In the genomic region with DNA sequence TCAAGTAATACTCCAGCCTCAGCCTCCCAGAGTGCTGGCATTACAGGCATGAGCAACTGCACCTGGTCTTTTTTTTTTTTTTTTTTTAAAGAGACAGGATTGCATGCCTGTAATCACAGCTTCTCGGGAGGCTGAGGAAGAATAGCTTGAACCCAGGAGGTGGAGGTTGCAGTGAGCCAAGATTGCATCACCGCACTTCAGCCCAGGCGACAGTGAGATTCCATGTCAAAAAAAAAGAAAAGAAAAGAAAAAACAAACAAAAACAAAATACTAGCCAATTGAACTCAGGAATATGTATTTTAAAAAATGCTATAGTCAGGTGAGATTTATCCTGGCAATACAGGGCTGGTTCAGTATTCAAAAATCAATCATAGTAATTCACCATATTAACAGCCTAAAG, we compare ENCODE assay signal across 2 cellular contexts.
A peak's percentile ranks its signal among the peaks of the same experiment; 100 is the strongest.
TF ChIP-seq lines count a peak whose summit lies in the region.

No MANE protein-coding gene starts in this region.

TF ChIP-seq in IMR-90, 13 proteins besides CTCF, POLR2A, EP300 and RAD21:
- TF ChIP-seq SMC3 (IDR thresholded peaks at IDR 0.05; ENCODE audit: low read depth, low read length) (no peak), CEBPB (IDR thresholded peaks at IDR 0.05; ENCODE audit: low read depth, low read length) (peak; percentile 32; the same call in 1 of the 2 replicates), FOS (IDR thresholded peaks at IDR 0.05; ENCODE audit: low read depth, low read length) (no peak), MXI1 (IDR thresholded peaks at IDR 0.05; ENCODE audit: borderline replicate concordance, low read depth, low read length) (no peak), MAZ (IDR thresholded peaks at IDR 0.05; ENCODE audit: borderline replicate concordance, low read depth, low read length) (no peak), CHD1 (IDR thresholded peaks at IDR 0.05; ENCODE audit: low read depth, low read length) (no peak), MAFK (IDR thresholded peaks at IDR 0.05; ENCODE audit: low read depth, low read length) (no peak), RCOR1 (IDR thresholded peaks at IDR 0.05; ENCODE audit: insufficient replicate concordance, low read length) (no peak)
- TF ChIP-seq, protein P1, sequence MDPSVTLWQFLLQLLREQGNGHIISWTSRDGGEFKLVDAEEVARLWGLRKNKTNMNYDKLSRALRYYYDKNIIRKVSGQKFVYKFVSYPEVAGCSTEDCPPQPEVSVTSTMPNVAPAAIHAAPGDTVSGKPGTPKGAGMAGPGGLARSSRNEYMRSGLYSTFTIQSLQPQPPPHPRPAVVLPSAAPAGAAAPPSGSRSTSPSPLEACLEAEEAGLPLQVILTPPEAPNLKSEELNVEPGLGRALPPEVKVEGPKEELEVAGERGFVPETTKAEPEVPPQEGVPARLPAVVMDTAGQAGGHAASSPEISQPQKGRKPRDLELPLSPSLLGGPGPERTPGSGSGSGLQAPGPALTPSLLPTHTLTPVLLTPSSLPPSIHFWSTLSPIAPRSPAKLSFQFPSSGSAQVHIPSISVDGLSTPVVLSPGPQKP (IDR thresholded peaks at IDR 0.05; ENCODE audit: borderline replicate concordance, low read depth, low read length): no peak
TF ChIP-seq in IMR-90: peak in this region for 1.

TF ChIP-seq in H1, 55 proteins besides CTCF, POLR2A, EP300 and RAD21:
- TF ChIP-seq CEBPB (IDR thresholded peaks at IDR 0.05; ENCODE audit: low read depth, low read length) (peak; percentile 84), CTBP2 (IDR thresholded peaks at IDR 0.05; ENCODE audit: borderline replicate concordance, insufficient read depth, insufficient read length, low read length) (no peak), TEAD4 (IDR thresholded peaks at IDR 0.05; ENCODE audit: low read depth, low read length) (no peak), POLR2AphosphoS5 (IDR thresholded peaks at IDR 0.05; ENCODE audit: low read depth, low read length) (no peak), YY1 (IDR thresholded peaks at IDR 0.05; ENCODE audit: low read depth, low read length) (no peak), MAFK (IDR thresholded peaks at IDR 0.05; ENCODE audit: low read depth, low read length) (no peak), NANOG (IDR thresholded peaks at IDR 0.05; ENCODE audit: insufficient read depth, low read depth, low read length, poor library complexity, severe bottlenecking) (no peak), SIX5 (IDR thresholded peaks at IDR 0.05; ENCODE audit: low read depth, low read length) (no peak), BACH1 (IDR thresholded peaks at IDR 0.05; ENCODE audit: low read length) (no peak), TAF7 (optimal IDR thresholded peaks at IDR 0.05; ENCODE audit: borderline replicate concordance, low read depth, low read length) (no peak), CHD1 (IDR thresholded peaks at IDR 0.05; ENCODE audit: low read depth, low read length) (no peak), SAP30 (IDR thresholded peaks at IDR 0.05; ENCODE audit: insufficient read depth, insufficient replicate concordance, low read length) (no peak)
- TF ChIP-seq, protein P2, sequence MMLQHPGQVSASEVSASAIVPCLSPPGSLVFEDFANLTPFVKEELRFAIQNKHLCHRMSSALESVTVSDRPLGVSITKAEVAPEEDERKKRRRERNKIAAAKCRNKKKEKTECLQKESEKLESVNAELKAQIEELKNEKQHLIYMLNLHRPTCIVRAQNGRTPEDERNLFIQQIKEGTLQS (IDR thresholded peaks at IDR 0.05; ENCODE audit: insufficient read depth, low read depth, low read length): 0 out of 2 replicates have a peak, but pooled peaks have one; percentile 33
